Comparison of ENCODE assay signal across 8 cellular contexts in genomic region chr1:16248603-16249534, GRCh38. TPM values are rescaled to one million over a fixed set of nuclear protein-coding genes. Genes with fewer than 3 reads are reported as not detected.
DNase-seq lines count a peak whose midpoint lies in the region; ATAC-seq and TF ChIP-seq lines count a peak whose summit lies in the region.

No MANE protein-coding gene starts in this region.

- H3K27ac ChIP-seq in layer of hippocampus (ENCODE audit: low read depth, low read length) (peak overlapping the region; percentile 42), testis (peak overlapping the region; percentile 61 to 89)

- peak overlapping the region; percentile 62 for H3K4me3 Mint-ChIP-seq in MCF 10A (ENCODE audit: unreplicated experiment)

- no peak overlapping the region for H3K4me3 ChIP-seq in testis

- DNase-seq in DMS53 (lab: John Stamatoyannopoulos, UW) (peak; percentile 93), NCI-H526 treated with DMSO at 0.1 percent for 48 hours (lab: John Stamatoyannopoulos, UW) (peak; percentile 3), MCF 10A (ENCODE audit: unreplicated experiment) (peak; percentile 88), testis (peak; percentile 88)
- no peak for DNase-seq in activated CD4-positive, alpha-beta T cell treated with anti-CD3 and anti-CD28 coated beads, Interleukin-2, amount 50 U/mL, for 48 hours

- POLR2A ChIA-PET in MCF 10A (lab: Yijun Ruan, JAX): interaction anchor here (0.6 to 2.8 kb wide), 18 partner anchors 11 to 173 kb away, joined by 3 to 14 read pairs (median 4); partner anchors contain the start of genes CPLANE2 and FBXO42

- TF ChIP-seq POLR2A in testis (IDR thresholded peaks at IDR 0.05): no peak

- BruUV-seq in MCF 10A (replicated peaks; lab: Mats Ljungman, UMichigan): no TSS peak

- ATAC-seq in HG03103 (IDR thresholded peaks at IDR 0.05; ENCODE audit: low read depth, unreplicated experiment): peak; percentile 56
- no peak for ATAC-seq in HG02798 (IDR thresholded peaks at IDR 0.05; ENCODE audit: poor library complexity, unreplicated experiment)

- CTCF ChIA-PET in MCF 10A (lab: Yijun Ruan, JAX): interaction anchor here (1.0 to 2.7 kb wide), 7 partner anchors 10 to 170 kb away, joined by 4 to 19 read pairs (median 5); partner anchors contain the start of gene FBXO42

- intact Hi-C loops in MCF 10A (cut with micrococcal nuclease) (loop anchor here (10.0 kb wide), 2 partner anchors 104 to 244 kb away; partner anchors contain the start of gene SRARP), testis (cut with DNase I; ENCODE audit: low total_unique reads) (loop anchor here (10.0 kb wide), 1 partner anchor 164 kb away; no protein-coding TSS in a partner anchor)

- 26 to 43% methylated on average over 7 of the region's 7 CpGs for WGBS in testis, 2 donors

- H3K9me3 Mint-ChIP-seq in MCF 10A (ENCODE audit: unreplicated experiment): no peaks in the 10 kb centered on the region

- H3K9me3 ChIP-seq in testis: no peaks in the 10 kb centered on the region

- no peaks in the 10 kb centered on the region for H3K36me3 ChIP-seq in testis (ENCODE audit: low read depth, missing control alignments)

- H3K4me1 Mint-ChIP-seq in MCF 10A (ENCODE audit: insufficient read depth, unreplicated experiment): peaks cover 38% of the 10 kb centered on the region

- H3K27me3 Mint-ChIP-seq in MCF 10A (ENCODE audit: insufficient read depth, unreplicated experiment): no peaks in the 10 kb centered on the region

- TF ChIP-seq CTCF in MCF 10A (IDR thresholded peaks at IDR 0.05; ENCODE audit: unreplicated experiment) (no peak), testis (IDR thresholded peaks at IDR 0.05) (no peak)

- H3K4me1 ChIP-seq in testis: peaks cover 46% of the 10 kb centered on the region

- H3K36me3 Mint-ChIP-seq in MCF 10A (ENCODE audit: insufficient read depth, unreplicated experiment): peaks cover 78% of the 10 kb centered on the region

- H3K27me3 ChIP-seq in layer of hippocampus (ENCODE audit: control insufficient read depth, insufficient read depth, low read length) (no peaks in the 10 kb centered on the region), testis (no peaks in the 10 kb centered on the region)

- H3K27ac Mint-ChIP-seq in MCF 10A (ENCODE audit: low read depth, unreplicated experiment): peak overlapping the region; percentile 88

RNA-seq across cellular contexts. Expression of gene CPLANE2, which starts 11.9 kb away (rescaled TPM):
- 8.3 and 13.2 TPM in 2 replicates for total RNA-seq in MCF 10A (2022)
- total RNA-seq in testis: 10 to 100 TPM; 11.1 to 11.8 TPM
- polyA plus RNA-seq in testis (ENCODE audit: insufficient read depth, low read depth, low replicate concordance): 10.6 TPM

RNA-seq across cellular contexts. Expression of gene ARHGEF19, which starts 36.4 kb away (rescaled TPM):
- total RNA-seq in MCF 10A (2022) (1.7 and 1.9 TPM in 2 replicates), testis (10 to 100 TPM in 1 of 2 donors, 1 to 10 TPM in 1; 8.5 to 10.1 TPM)
- polyA plus RNA-seq in testis (ENCODE audit: insufficient read depth, low read depth, low replicate concordance): 6.0 TPM

Comparison
In these comparisons a context has a peak if more than half of its experiments do, and no peak if none do; other contexts are left out.
1. DNase-seq: peak in DMS53 (single experiment), NCI-H526 treated with DMSO at 0.1 percent for 48 hours (single experiment), MCF 10A (single experiment) and testis (single experiment); none in activated CD4-positive, alpha-beta T cell treated with anti-CD3 and anti-CD28 coated beads, Interleukin-2, amount 50 U/mL, for 48 hours (0 of 2).